ENCODE assay signal across 29 cellular contexts in the genomic region with DNA sequence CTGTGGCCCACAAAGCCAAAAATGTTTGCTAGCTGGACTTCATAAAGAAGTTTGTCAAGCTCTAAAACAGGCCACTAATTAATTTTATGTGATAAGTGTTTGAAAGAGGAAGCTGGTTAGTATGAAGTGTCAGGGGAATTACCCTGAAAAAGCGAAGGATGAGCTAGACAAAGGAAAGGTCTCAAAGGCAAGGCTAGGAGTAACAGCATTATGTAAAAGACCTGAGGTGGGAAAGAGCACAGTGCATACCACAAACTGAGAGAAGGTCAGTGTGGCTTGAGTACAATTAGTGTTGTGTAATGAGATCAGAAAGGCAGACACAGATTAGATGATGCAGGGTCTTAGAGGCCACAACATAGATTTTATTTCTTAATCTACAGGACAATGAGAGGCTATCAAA. TPM values are rescaled to one million over a fixed set of nuclear protein-coding genes. Genes with fewer than 3 reads are reported as not detected.
DNase-seq lines count a peak whose midpoint lies in the region; ATAC-seq, FAIRE-seq and TF ChIP-seq lines count a peak whose summit lies in the region.
"Had no signal": no experiment of that assay in that cellular context is flagged by ENCODE, and none has a peak within 500 bp of the region (broad histone marks: within the 10 kb centered on the region; RNA-seq: fewer than 3 reads in every experiment).

No MANE protein-coding gene starts in this region.

- POLR2A ChIA-PET in CD4-positive, alpha-beta T cell (lab: Charles Lee), result no interaction called here
- POLR2A ChIA-PET in activated CD8-positive, alpha-beta T cell treated with anti-CD3 and anti-CD28 coated beads for 36 hours (lab: Charles Lee), result interaction anchor here (0.6 to 1.1 kb wide), 2 partner anchors 16 to 33 kb away, joined by 3 read pairs; no protein-coding TSS in a partner anchor

- TF ChIP-seq POLR2A in GM12892 (IDR thresholded peaks at IDR 0.05; ENCODE audit: low read depth, low read length), result no peak

- H3K4me3 Mint-ChIP-seq in CD4-positive, alpha-beta T cell, result no peak overlapping the region
- H3K4me3 Mint-ChIP-seq in activated CD8-positive, alpha-beta T cell treated with anti-CD3 and anti-CD28 coated beads for 36 hours, result no peak overlapping the region
- H3K4me3 Mint-ChIP-seq in natural killer cell, result no peak overlapping the region
- H3K4me3 Mint-ChIP-seq: CD4-positive, CD25-positive, alpha-beta regulatory T cell; effector memory CD8-positive, alpha-beta T cell had no signal

- intact Hi-C loops in CD4-positive, alpha-beta T cell (cut with DNase I, micrococcal nuclease), result no loop called here
- intact Hi-C loops in activated CD8-positive, alpha-beta T cell treated with anti-CD3 and anti-CD28 coated beads for 36 hours (cut with micrococcal nuclease), result no loop called here
- intact Hi-C loops in natural killer cell (cut with micrococcal nuclease), result no loop called here

- CTCF ChIA-PET in CD4-positive, alpha-beta T cell (lab: Charles Lee), result no interaction called here
- CTCF ChIA-PET in activated CD8-positive, alpha-beta T cell treated with anti-CD3 and anti-CD28 coated beads for 36 hours (lab: Charles Lee), result interaction anchor here (1.5 to 1.6 kb wide), 2 partner anchors 14 to 40 kb away, joined by 3 to 4 read pairs; no protein-coding TSS in a partner anchor

- no peak overlapping the region for H3K27ac ChIP-seq in CD4-positive, alpha-beta T cell (ENCODE audit: low read depth, low read length)
- H3K27ac ChIP-seq in coronary artery, result no peak overlapping the region
- H3K27ac ChIP-seq: colonic mucosa, heart right ventricle, thyroid gland had no signal

- H3K4me1 Mint-ChIP-seq in CD4-positive, alpha-beta T cell (ENCODE audit: low read depth), result no peaks in the 10 kb centered on the region
- peaks cover 8% of the 10 kb centered on the region for H3K4me1 Mint-ChIP-seq in activated CD8-positive, alpha-beta T cell treated with anti-CD3 and anti-CD28 coated beads for 36 hours (ENCODE audit: low read depth)
- H3K4me1 Mint-ChIP-seq in natural killer cell, result peaks cover 0 to 15% of the 10 kb centered on the region in 2 donors

- no peaks in the 10 kb centered on the region for H3K9me3 ChIP-seq in CD4-positive, alpha-beta T cell (ENCODE audit: control insufficient read depth, low read length)
- H3K9me3 ChIP-seq: colonic mucosa, heart right ventricle, SK-N-SH, thyroid gland had no signal

- H3K4me3 ChIP-seq in coronary artery, result no peak overlapping the region
- H3K4me3 ChIP-seq: colonic mucosa, heart right ventricle, smooth muscle cell, thyroid gland had no signal

- no peaks in the 10 kb centered on the region for H3K27me3 Mint-ChIP-seq in CD4-positive, alpha-beta T cell
- no peaks in the 10 kb centered on the region for H3K27me3 Mint-ChIP-seq in activated CD8-positive, alpha-beta T cell treated with anti-CD3 and anti-CD28 coated beads for 36 hours
- no peaks in the 10 kb centered on the region for H3K27me3 Mint-ChIP-seq in natural killer cell (ENCODE audit: low read depth in 2 of 2)
- H3K27me3 Mint-ChIP-seq: CD4-positive, CD25-positive, alpha-beta regulatory T cell; effector memory CD8-positive, alpha-beta T cell had no signal

- H3K9me3 Mint-ChIP-seq in CD4-positive, alpha-beta T cell, result no peaks in the 10 kb centered on the region
- no peaks in the 10 kb centered on the region for H3K9me3 Mint-ChIP-seq in activated CD8-positive, alpha-beta T cell treated with anti-CD3 and anti-CD28 coated beads for 36 hours
- no peaks in the 10 kb centered on the region for H3K9me3 Mint-ChIP-seq in natural killer cell
- H3K9me3 Mint-ChIP-seq: CD4-positive, CD25-positive, alpha-beta regulatory T cell; effector memory CD8-positive, alpha-beta T cell had no signal

- H3K27me3 ChIP-seq in CD4-positive, alpha-beta T cell (ENCODE audit: control insufficient read depth, insufficient read depth, low read length), result no peaks in the 10 kb centered on the region
- H3K27me3 ChIP-seq: colonic mucosa, heart right ventricle, thyroid gland had no signal

- DNase-seq in CD4-positive, alpha-beta T cell, result no peak
- DNase-seq in GM12892 (ENCODE audit: insufficient read length) (no peak), natural killer cell (no peak), coronary artery (ENCODE audit: low spot score) (no peak)
- no peak for DNase-seq in activated CD8-positive, alpha-beta T cell treated with anti-CD3 and anti-CD28 coated beads for 36 hours
- DNase-seq: activated CD4-positive, alpha-beta T cell treated with anti-CD3 and anti-CD28 coated beads, Interleukin-2, amount 50 U/mL, for 1 hour; activated CD8-positive, alpha-beta memory T cell treated with anti-CD3 and anti-CD28 coated beads, Interleukin-2, amount 50 U/mL, for 4 hours; activated gamma-delta T cell; amniotic stem cell; CD4-positive, CD25-positive, alpha-beta regulatory T cell; colonic mucosa; effector memory CD8-positive, alpha-beta T cell; foreskin fibroblast; heart right ventricle; left cardiac atrium; mammary epithelial cell; NCI-H1048; NCI-H1694 treated with DMSO at 0.1 percent for 48 hours; NCI-H2171 treated with DMSO at 0.1 percent for 48 hours; NCI-H526; SK-N-SH; stimulated activated CD4-positive, alpha-beta T cell treated with anti-CD3 and anti-CD28 coated beads, Interleukin-2, amount 100 ng/mL, for 24 hours; thyroid gland had no signal

- TF ChIP-seq CTCF in CD4-positive, alpha-beta T cell (IDR thresholded peaks at IDR 0.05), result no peak
- TF ChIP-seq CTCF in activated CD8-positive, alpha-beta T cell treated with anti-CD3 and anti-CD28 coated beads for 36 hours (IDR thresholded peaks at IDR 0.05), result no peak
- TF ChIP-seq CTCF in natural killer cell (IDR thresholded peaks at IDR 0.05), result no peak
- no peak for TF ChIP-seq CTCF in coronary artery (IDR thresholded peaks at IDR 0.05)

- no peak for ATAC-seq in CD4-positive, alpha-beta T cell (ENCODE audit: poor library complexity)
- ATAC-seq in activated CD8-positive, alpha-beta T cell treated with anti-CD3 and anti-CD28 coated beads for 36 hours, result no peak
- ATAC-seq in natural killer cell, result no peak
- no peak for ATAC-seq in GM18867 (IDR thresholded peaks at IDR 0.05; ENCODE audit: unreplicated experiment)
- no peak for ATAC-seq in HG03095 (IDR thresholded peaks at IDR 0.05; ENCODE audit: unreplicated experiment)
- ATAC-seq: effector memory CD8-positive, alpha-beta T cell; heart right ventricle; left cardiac atrium had no signal

- FAIRE-seq in GM12892 (lab: Jason Lieb, UNC), result peak; percentile 21
- FAIRE-seq: bronchial epithelial cell, G401.6, H1 had no signal

- H3K36me3 Mint-ChIP-seq in CD4-positive, alpha-beta T cell (ENCODE audit: low read depth), result peaks cover 88% of the 10 kb centered on the region
- H3K36me3 Mint-ChIP-seq in activated CD8-positive, alpha-beta T cell treated with anti-CD3 and anti-CD28 coated beads for 36 hours (ENCODE audit: low read depth), result peaks cover 26% of the 10 kb centered on the region
- H3K36me3 Mint-ChIP-seq in natural killer cell, result peaks cover 35% of the 10 kb centered on the region

- peak overlapping the region; percentile 15 for H3K27ac Mint-ChIP-seq in CD4-positive, alpha-beta T cell
- peak overlapping the region; percentile 4 for H3K27ac Mint-ChIP-seq in activated CD8-positive, alpha-beta T cell treated with anti-CD3 and anti-CD28 coated beads for 36 hours
- H3K27ac Mint-ChIP-seq in natural killer cell, result peak overlapping the region; percentile 10 to 29

RNA-seq across cellular contexts. Expression of a gene that starts 29.6 kb away (rescaled TPM):
- total RNA-seq in CD4-positive, alpha-beta T cell, result 10 to 100 TPM; 85.2 to 86.8 TPM
- 11.6 TPM for polyA plus RNA-seq in GM12892 (2012; ENCODE audit: missing spikeins)
- total RNA-seq in activated CD8-positive, alpha-beta T cell treated with anti-CD3 and anti-CD28 coated beads for 36 hours, result 10 to 100 TPM; 22.7 to 22.8 TPM
- total RNA-seq in natural killer cell, result 10 to 100 TPM; 74.0 to 78.8 (median 77.3) TPM

RNA-seq across cellular contexts. Expression of a gene that starts 37.6 kb away (rescaled TPM):
- total RNA-seq in CD4-positive, alpha-beta T cell, result 1 to 10 TPM; 3.6 to 3.9 TPM
- 5.7 TPM for polyA plus RNA-seq in GM12892 (2012; ENCODE audit: missing spikeins)
- 1 to 10 TPM; 9.7 to 9.8 TPM for total RNA-seq in activated CD8-positive, alpha-beta T cell treated with anti-CD3 and anti-CD28 coated beads for 36 hours
- 1 to 10 TPM; 4.7 to 6.6 (median 5.8) TPM for total RNA-seq in natural killer cell

RNA-seq across cellular contexts. Expression of a gene that starts 47.1 kb away (rescaled TPM):
- total RNA-seq in CD4-positive, alpha-beta T cell, result 10 to 100 TPM; 26.6 to 27.3 TPM
- 17.2 TPM for polyA plus RNA-seq in GM12892 (2012; ENCODE audit: missing spikeins)
- total RNA-seq in activated CD8-positive, alpha-beta T cell treated with anti-CD3 and anti-CD28 coated beads for 36 hours, result 10 to 100 TPM; 16.1 to 16.5 TPM
- 10 to 100 TPM; 13.0 to 20.5 (median 17.8) TPM for total RNA-seq in natural killer cell

RNA-seq across cellular contexts. Expression of a gene that starts 55.8 kb away (rescaled TPM):
- 1 to 10 TPM; 4.8 to 6.0 TPM for total RNA-seq in CD4-positive, alpha-beta T cell
- polyA plus RNA-seq in GM12892 (2012; ENCODE audit: missing spikeins), result 7.3 TPM
- 1 to 10 TPM; 5.3 to 6.2 TPM for total RNA-seq in activated CD8-positive, alpha-beta T cell treated with anti-CD3 and anti-CD28 coated beads for 36 hours
- total RNA-seq in natural killer cell, result 10 to 100 TPM in 1 of 3 donors, 1 to 10 TPM in 2; 7.8 to 12.2 (median 9.2) TPM
